9 cellular contexts compared by ENCODE assay signal in genomic region chr17:2064511-2064910, GRCh38. TPM values are rescaled to one million over a fixed set of nuclear protein-coding genes. Genes with fewer than 3 reads are reported as not detected.
DNase-seq lines count a peak whose midpoint lies in the region; ATAC-seq and TF ChIP-seq lines count a peak whose summit lies in the region.
"Had no signal": no experiment of that assay in that cellular context is flagged by ENCODE, and none has a peak within 500 bp of the region (broad histone marks: within the 10 kb centered on the region; RNA-seq: fewer than 3 reads in every experiment).

No MANE protein-coding gene starts in this region.

- H3K36me3 Mint-ChIP-seq in activated CD4-positive, alpha-beta T cell treated with anti-CD3 and anti-CD28 coated beads, Interleukin-2, amount 10 ng/mL, durations not matched to agents 24 days and 14 days (ENCODE audit: low read depth), result peaks cover 61% of the 10 kb centered on the region

- no peak for TF ChIP-seq EP300 in suprapubic skin (IDR thresholded peaks at IDR 0.05)

- peak; percentile 62 for DNase-seq in activated CD4-positive, alpha-beta T cell treated with anti-CD3 and anti-CD28 coated beads, Interleukin-2, amount 10 ng/mL, durations not matched to agents 24 days and 14 days
- no peak for DNase-seq in activated CD4-positive, alpha-beta T cell treated with anti-CD3 and anti-CD28 coated beads, Interleukin-2, amount 50 U/mL, for 48 hours
- DNase-seq in breast epithelium (ENCODE audit: low spot score in 2 of 2) (no peak), lung microvascular endothelial cell (ENCODE audit: low read depth in 2 of 2) (peak; percentile 46 to 60), suprapubic skin (ENCODE audit: low spot score in 2 of 2) (peak in 1 of 2 donors; percentile 63), NCI-H510A (lab: John Stamatoyannopoulos, UW) (no peak)
- DNase-seq in stimulated activated CD4-positive, alpha-beta T cell treated with anti-CD3 and anti-CD28 coated beads, Interleukin-2, amount 100 ng/mL, for 24 hours, result no peak
- DNase-seq: NCI-H2029 had no signal

- TF ChIP-seq CTCF in breast epithelium (IDR thresholded peaks at IDR 0.05) (no peak), suprapubic skin (IDR thresholded peaks at IDR 0.05) (no peak)

- intact Hi-C loops in activated CD4-positive, alpha-beta T cell treated with anti-CD3 and anti-CD28 coated beads, Interleukin-2, amount 10 ng/mL, durations not matched to agents 24 days and 14 days (cut with micrococcal nuclease), result no loop called here
- intact Hi-C loops in breast epithelium (cut with DNase I; ENCODE audit: low total_unique reads), result no loop called here

- no peaks in the 10 kb centered on the region for H3K9me3 Mint-ChIP-seq in activated CD4-positive, alpha-beta T cell treated with anti-CD3 and anti-CD28 coated beads, Interleukin-2, amount 10 ng/mL, durations not matched to agents 24 days and 14 days

- H3K9me3 ChIP-seq in breast epithelium, result no peaks in the 10 kb centered on the region
- H3K9me3 ChIP-seq in suprapubic skin, result no peaks in the 10 kb centered on the region

- H3K4me3 ChIP-seq in breast epithelium (no peak overlapping the region), suprapubic skin (no peak overlapping the region)

- H3K27ac ChIP-seq in breast epithelium (peak overlapping the region; percentile 74 to 89), suprapubic skin (peak overlapping the region; percentile 57)

- H3K36me3 ChIP-seq in breast epithelium (no peaks in the 10 kb centered on the region), suprapubic skin (peaks cover 34% of the 10 kb centered on the region)

- no peak for TF ChIP-seq POLR2A in breast epithelium (IDR thresholded peaks at IDR 0.05)
- TF ChIP-seq POLR2A in suprapubic skin (IDR thresholded peaks at IDR 0.05), result no peak

- H3K27ac Mint-ChIP-seq in activated CD4-positive, alpha-beta T cell treated with anti-CD3 and anti-CD28 coated beads, Interleukin-2, amount 10 ng/mL, durations not matched to agents 24 days and 14 days, result peak overlapping the region; percentile 75

- 88% methylated on average over 6 of the region's 6 CpGs for WGBS in suprapubic skin

- no peak for ATAC-seq in HG03442 (IDR thresholded peaks at IDR 0.05; ENCODE audit: unreplicated experiment)

- H3K4me3 Mint-ChIP-seq in activated CD4-positive, alpha-beta T cell treated with anti-CD3 and anti-CD28 coated beads, Interleukin-2, amount 10 ng/mL, durations not matched to agents 24 days and 14 days, result no peak overlapping the region

- H3K4me1 ChIP-seq in breast epithelium (peaks cover 11 to 12% of the 10 kb centered on the region in 2 donors), suprapubic skin (peaks cover 69% of the 10 kb centered on the region)

- H3K27me3 Mint-ChIP-seq in activated CD4-positive, alpha-beta T cell treated with anti-CD3 and anti-CD28 coated beads, Interleukin-2, amount 10 ng/mL, durations not matched to agents 24 days and 14 days, result no peaks in the 10 kb centered on the region

- H3K27me3 ChIP-seq in breast epithelium (no peaks in the 10 kb centered on the region), suprapubic skin (no peaks in the 10 kb centered on the region)

- peaks cover 60% of the 10 kb centered on the region for H3K4me1 Mint-ChIP-seq in activated CD4-positive, alpha-beta T cell treated with anti-CD3 and anti-CD28 coated beads, Interleukin-2, amount 10 ng/mL, durations not matched to agents 24 days and 14 days

RNA-seq across cellular contexts. Expression of gene HIC1, which starts 9.6 kb away (rescaled TPM):
- total RNA-seq in activated CD4-positive, alpha-beta T cell treated with anti-CD3 and anti-CD28 coated beads, Interleukin-2, amount 10 ng/mL, durations not matched to agents 24 days and 14 days, result 49.4 and 51.6 TPM in 2 replicates
- 10 to 100 TPM; 12.6 to 16.4 (median 12.7) TPM for total RNA-seq in breast epithelium
- total RNA-seq in lung microvascular endothelial cell, result 32.0 and 50.4 TPM in 2 replicates
- total RNA-seq in suprapubic skin, result 1 to 10 TPM; 2.7 to 9.5 (median 4.9) TPM

RNA-seq across cellular contexts. Expression of gene OVCA2, which starts 22.7 kb away (rescaled TPM):
- total RNA-seq in activated CD4-positive, alpha-beta T cell treated with anti-CD3 and anti-CD28 coated beads, Interleukin-2, amount 10 ng/mL, durations not matched to agents 24 days and 14 days, result 36.5 and 37.7 TPM in 2 replicates
- total RNA-seq in breast epithelium (10 to 100 TPM; 24.3 to 35.4 (median 32.5) TPM), lung microvascular endothelial cell (48.2 and 49.5 TPM in 2 replicates), suprapubic skin (10 to 100 TPM; 36.6 to 51.5 (median 42.7) TPM)

RNA-seq across cellular contexts. Expression of gene DPH1, which starts 34.6 kb away (rescaled TPM):
- 50.8 and 55.9 TPM in 2 replicates for total RNA-seq in activated CD4-positive, alpha-beta T cell treated with anti-CD3 and anti-CD28 coated beads, Interleukin-2, amount 10 ng/mL, durations not matched to agents 24 days and 14 days
- total RNA-seq in breast epithelium (10 to 100 TPM; 28.3 to 66.6 (median 55.7) TPM), lung microvascular endothelial cell (8.5 and 14.3 TPM in 2 replicates), suprapubic skin (100 to 1,000 TPM in 1 of 4 donors, 10 to 100 TPM in 3; 58.7 to 115 (median 66.3) TPM)

RNA-seq across cellular contexts. Expression of gene RTN4RL1, which starts 39.4 kb away (rescaled TPM):
- total RNA-seq in activated CD4-positive, alpha-beta T cell treated with anti-CD3 and anti-CD28 coated beads, Interleukin-2, amount 10 ng/mL, durations not matched to agents 24 days and 14 days, result 1.1 and 1.2 TPM in 2 replicates
- total RNA-seq in breast epithelium (10 to 100 TPM in 2 of 3 donors, 1 to 10 TPM in 1; 3.8 to 19.6 (median 14.1) TPM), lung microvascular endothelial cell (0.22 and 0.40 TPM in 2 replicates), suprapubic skin (10 to 100 TPM; 16.4 to 24.8 (median 21.6) TPM)

Comparison
In these comparisons a context has a peak if more than half of its experiments do, and no peak if none do; other contexts are left out.
1. DNase-seq: peak in activated CD4-positive, alpha-beta T cell treated with anti-CD3 and anti-CD28 coated beads, Interleukin-2, amount 10 ng/mL, durations not matched to agents 24 days and 14 days (single experiment) and lung microvascular endothelial cell (2 of 2); none in activated CD4-positive, alpha-beta T cell treated with anti-CD3 and anti-CD28 coated beads, Interleukin-2, amount 50 U/mL, for 48 hours (0 of 2), breast epithelium (0 of 2), stimulated activated CD4-positive, alpha-beta T cell treated with anti-CD3 and anti-CD28 coated beads, Interleukin-2, amount 100 ng/mL, for 24 hours (0 of 2) and NCI-H510A (single experiment).